In genomic region chr16:85167589-85168537, GRCh38 we compare ENCODE assay signal across 1 cellular context.
TF ChIP-seq lines count a peak whose summit lies in the region.

No MANE protein-coding gene starts in this region.

TF ChIP-seq in HepG2, 621 proteins besides CTCF, POLR2A, EP300 and RAD21 (continued from another document and continues in another):
- peak; percentile 2; the same call in 1 of the 2 replicates for TF ChIP-seq ZHX1 (CRISPR knock-in tag; IDR thresholded peaks at IDR 0.05; ENCODE audit: low read depth)
- TF ChIP-seq MIER2 (CRISPR knock-in tag; IDR thresholded peaks at IDR 0.05): 0 out of 2 replicates have a peak, but pooled peaks have one; percentile 45
- peak; percentile 59 for TF ChIP-seq KDM2A (CRISPR knock-in tag; IDR thresholded peaks at IDR 0.05; ENCODE audit: borderline replicate concordance, low read depth)
- no peak for TF ChIP-seq NR3C1 (CRISPR knock-in tag; IDR thresholded peaks at IDR 0.05)
- TF ChIP-seq KDM6A (CRISPR knock-in tag; IDR thresholded peaks at IDR 0.05; ENCODE audit: low read depth): peak; percentile 84
- TF ChIP-seq RFXANK (CRISPR knock-in tag; IDR thresholded peaks at IDR 0.05): no peak
- 0 out of 2 replicates have a peak, but pooled peaks have one; percentile 43 for TF ChIP-seq MEIS2 (CRISPR knock-in tag; IDR thresholded peaks at IDR 0.05)
- TF ChIP-seq NONO (IDR thresholded peaks at IDR 0.05): no peak
- peak; percentile 61 for TF ChIP-seq NONO (CRISPR knock-in tag; conservative IDR thresholded peaks at IDR 0.05)
- no peak; the same call in 1 of the 2 replicates for TF ChIP-seq EHMT2 (IDR thresholded peaks at IDR 0.05; ENCODE audit: borderline replicate concordance, low read depth, low read length)
- TF ChIP-seq ZNF260 (CRISPR knock-in tag; IDR thresholded peaks at IDR 0.05; ENCODE audit: borderline replicate concordance, low read depth): no peak
- peak; percentile 64 for TF ChIP-seq ADNP (CRISPR knock-in tag; IDR thresholded peaks at IDR 0.05)
- TF ChIP-seq ZMYM2 (CRISPR knock-in tag; IDR thresholded peaks at IDR 0.05): no peak
- no peak for TF ChIP-seq ZNF512B (CRISPR knock-in tag; IDR thresholded peaks at IDR 0.05; ENCODE audit: borderline replicate concordance)
- TF ChIP-seq ELF1 (CRISPR knock-in tag; IDR thresholded peaks at IDR 0.05): peak; percentile 64; the same call in 1 of the 2 replicates
- TF ChIP-seq NFIC (IDR thresholded peaks at IDR 0.05; ENCODE audit: low read length): 0 out of 2 replicates have a peak, but pooled peaks have one; percentile 81
- peak; percentile 83 for TF ChIP-seq HIC2 (CRISPR knock-in tag; IDR thresholded peaks at IDR 0.05; ENCODE audit: low read depth)
- TF ChIP-seq GATAD2A (CRISPR knock-in tag; IDR thresholded peaks at IDR 0.05): peak; percentile 74
- TF ChIP-seq RFX5 (IDR thresholded peaks at IDR 0.05; ENCODE audit: low read depth, low read length): peak; percentile 47; the same call in 1 of the 2 replicates
- TF ChIP-seq YEATS4 (CRISPR knock-in tag; IDR thresholded peaks at IDR 0.05; ENCODE audit: borderline replicate concordance): 0 out of 2 replicates have a peak, but pooled peaks have one; percentile 15
- no peak for TF ChIP-seq ZNF280D (CRISPR knock-in tag; IDR thresholded peaks at IDR 0.05)
- TF ChIP-seq TBP (CRISPR knock-in tag; IDR thresholded peaks at IDR 0.05): 0 out of 2 replicates have a peak, but pooled peaks have one; percentile 56
- peak; percentile 71; the same call in 1 of the 2 replicates for TF ChIP-seq ELF4 (CRISPR knock-in tag; IDR thresholded peaks at IDR 0.05; ENCODE audit: borderline replicate concordance)
- TF ChIP-seq FOXP1 (IDR thresholded peaks at IDR 0.05): no peak
- TF ChIP-seq FOXP1 (CRISPR knock-in tag; IDR thresholded peaks at IDR 0.05): peak; percentile 84
- TF ChIP-seq ZSCAN31 (CRISPR knock-in tag; IDR thresholded peaks at IDR 0.05; ENCODE audit: low read depth): peak; percentile 0; the same call in 1 of the 2 replicates
- peak; percentile 83 for TF ChIP-seq ZNF816 (CRISPR knock-in tag; IDR thresholded peaks at IDR 0.05; ENCODE audit: borderline replicate concordance)
- TF ChIP-seq ZNF562 (CRISPR knock-in tag; IDR thresholded peaks at IDR 0.05; ENCODE audit: borderline replicate concordance): no peak
- peak; percentile 32; the same call in 1 of the 2 replicates for TF ChIP-seq ZNF503 (CRISPR knock-in tag; IDR thresholded peaks at IDR 0.05)
- TF ChIP-seq SOX6 (IDR thresholded peaks at IDR 0.05): no peak
- peak; percentile 60 for TF ChIP-seq SOX6 (CRISPR knock-in tag; IDR thresholded peaks at IDR 0.05)
- TF ChIP-seq DPF2 (CRISPR knock-in tag; IDR thresholded peaks at IDR 0.05; ENCODE audit: borderline replicate concordance, low read depth): peak; percentile 35; the same call in 1 of the 2 replicates
- TF ChIP-seq ZZZ3 (CRISPR knock-in tag; IDR thresholded peaks at IDR 0.05; ENCODE audit: borderline replicate concordance): no peak
- no peak for TF ChIP-seq ZBTB2 (CRISPR knock-in tag; IDR thresholded peaks at IDR 0.05; ENCODE audit: low read depth)
- 0 out of 2 replicates have a peak, but pooled peaks have one; percentile 65 for TF ChIP-seq CENPT (CRISPR knock-in tag; IDR thresholded peaks at IDR 0.05; ENCODE audit: low read depth)
- no peak for TF ChIP-seq ZSCAN22 (CRISPR knock-in tag; IDR thresholded peaks at IDR 0.05)
- TF ChIP-seq NCOA5 (CRISPR knock-in tag; IDR thresholded peaks at IDR 0.05): no peak
- peak; percentile 89 for TF ChIP-seq MLX (CRISPR knock-in tag; IDR thresholded peaks at IDR 0.05)
- TF ChIP-seq MTA1 (CRISPR knock-in tag; IDR thresholded peaks at IDR 0.05; ENCODE audit: borderline replicate concordance): no peak
- peak; percentile 78; the same call in 1 of the 2 replicates for TF ChIP-seq IRF2 (CRISPR knock-in tag; IDR thresholded peaks at IDR 0.05)
- TF ChIP-seq SOX5 (CRISPR knock-in tag; IDR thresholded peaks at IDR 0.05; ENCODE audit: borderline replicate concordance): peak; percentile 72; the same call in 1 of the 2 replicates
- TF ChIP-seq ZNF136 (CRISPR knock-in tag; IDR thresholded peaks at IDR 0.05; ENCODE audit: low read depth): no peak
- peak; percentile 76; the same call in 1 of the 2 replicates for TF ChIP-seq THRA (CRISPR knock-in tag; IDR thresholded peaks at IDR 0.05; ENCODE audit: borderline replicate concordance)
- TF ChIP-seq KAT7 (CRISPR knock-in tag; IDR thresholded peaks at IDR 0.05; ENCODE audit: borderline replicate concordance): no peak
- 0 out of 2 replicates have a peak, but pooled peaks have one; percentile 1 for TF ChIP-seq ZNF776 (CRISPR knock-in tag; IDR thresholded peaks at IDR 0.05)
- TF ChIP-seq SNAPC2 (CRISPR knock-in tag; IDR thresholded peaks at IDR 0.05): no peak
- TF ChIP-seq NKX3-1 (CRISPR knock-in tag; IDR thresholded peaks at IDR 0.05): no peak
- TF ChIP-seq MIXL1 (CRISPR knock-in tag; IDR thresholded peaks at IDR 0.05): peak; percentile 59; the same call in 1 of the 2 replicates
- TF ChIP-seq ZGPAT (CRISPR knock-in tag; IDR thresholded peaks at IDR 0.05): peak; percentile 78
- peak; percentile 61; the same call in 1 of the 2 replicates for TF ChIP-seq NR2F2 (IDR thresholded peaks at IDR 0.05; ENCODE audit: borderline replicate concordance, low read depth)
